ENCODE assay signal across 1 cellular context in genomic region chr1:240462766-240463410, GRCh38.
TF ChIP-seq lines count a peak whose summit lies in the region.

No MANE protein-coding gene starts in this region.

TF ChIP-seq in SK-N-SH, 30 proteins besides CTCF, POLR2A, EP300 and RAD21 (continued from another document):
- no peak for TF ChIP-seq PBX3 (IDR thresholded peaks at IDR 0.05)
